In genomic region chr22:22479999-22480532, GRCh38 we compare ENCODE assay signal across 1 cellular context.
A peak's percentile ranks its signal among the peaks of the same experiment; 100 is the strongest.
TF ChIP-seq lines count a peak whose summit lies in the region.

No MANE protein-coding gene starts in this region.

TF ChIP-seq in K562, 482 proteins besides CTCF, POLR2A, EP300 and RAD21 (continued from another document and continues in another):
- TF ChIP-seq CTCFL (IDR thresholded peaks at IDR 0.05; ENCODE audit: borderline replicate concordance, insufficient read depth, low read depth, low read length, poor library complexity, severe bottlenecking): no peak
- TF ChIP-seq ZZZ3 (IDR thresholded peaks at IDR 0.05): no peak
- peak; percentile 69; the same call in 1 of the 2 replicates for TF ChIP-seq CEBPG (CRISPR knock-in tag; IDR thresholded peaks at IDR 0.05)
- peak in 1 of 2 experiments; percentile 83; a peak in 2 of 4 replicates for TF ChIP-seq CEBPG (tag; conservative IDR thresholded peaks at IDR 0.05 in 1 of 2, IDR thresholded peaks at IDR 0.05 in 1 of 2)
- peak; percentile 45; the same call in 1 of the 2 replicates for TF ChIP-seq STAT6 (CRISPR knock-in tag; IDR thresholded peaks at IDR 0.05)
- no peak for TF ChIP-seq BDP1 (IDR thresholded peaks at IDR 0.05; ENCODE audit: insufficient read depth, insufficient read length)
- TF ChIP-seq IRF9 (tag; IDR thresholded peaks at IDR 0.05): no peak
- no peak for TF ChIP-seq ETV5 (CRISPR knock-in tag; IDR thresholded peaks at IDR 0.05; ENCODE audit: low read depth)
- no peak for TF ChIP-seq TEAD4 (IDR thresholded peaks at IDR 0.05; ENCODE audit: low read length)
- TF ChIP-seq TEAD4 (CRISPR knock-in tag; IDR thresholded peaks at IDR 0.05; ENCODE audit: borderline replicate concordance): no peak
- TF ChIP-seq GATA2 (CRISPR knock-in tag; IDR thresholded peaks at IDR 0.05): no peak
- TF ChIP-seq E2F6 (IDR thresholded peaks at IDR 0.05; ENCODE audit: borderline replicate concordance in 1 of 2, extremely low read depth in 1 of 2, insufficient read depth in 1 of 2, insufficient read length in 1 of 2, low read depth in 1 of 2, low read length in 1 of 2, poor library complexity in 1 of 2, severe bottlenecking in 1 of 2): no peak
- no peak for TF ChIP-seq HNRNPL (IDR thresholded peaks at IDR 0.05; ENCODE audit: low read depth, low read length)
- TF ChIP-seq SAFB2 (IDR thresholded peaks at IDR 0.05; ENCODE audit: borderline replicate concordance, low read depth, low read length, severe bottlenecking): no peak
- no peak for TF ChIP-seq PHF8 (IDR thresholded peaks at IDR 0.05; ENCODE audit: borderline replicate concordance, low read length)
- TF ChIP-seq SMARCA5 (IDR thresholded peaks at IDR 0.05): no peak
- no peak for TF ChIP-seq NFATC3 (IDR thresholded peaks at IDR 0.05)
- TF ChIP-seq NR2F6 (CRISPR knock-in tag; IDR thresholded peaks at IDR 0.05): no peak
- TF ChIP-seq ZNF592 (IDR thresholded peaks at IDR 0.05): no peak
- no peak for TF ChIP-seq PPARD (CRISPR knock-in tag; IDR thresholded peaks at IDR 0.05)
- no peak for TF ChIP-seq MLLT1 (IDR thresholded peaks at IDR 0.05)
- 0 out of 2 replicates have a peak, but pooled peaks have one; percentile 52 for TF ChIP-seq BCL6 (CRISPR knock-in tag; IDR thresholded peaks at IDR 0.05)
- TF ChIP-seq PHF20 (IDR thresholded peaks at IDR 0.05; ENCODE audit: partially characterized antibody): no peak
- no peak for TF ChIP-seq ELK3 (CRISPR knock-in tag; IDR thresholded peaks at IDR 0.05)
- no peak for TF ChIP-seq SUPT5H (IDR thresholded peaks at IDR 0.05)
- TF ChIP-seq CEBPZ (IDR thresholded peaks at IDR 0.05; ENCODE audit: borderline replicate concordance, low read depth, low read length): no peak
- no peak for TF ChIP-seq THAP7 (CRISPR knock-in tag; IDR thresholded peaks at IDR 0.05)
- no peak for TF ChIP-seq CCNT2 (IDR thresholded peaks at IDR 0.05; ENCODE audit: borderline replicate concordance, extremely low read depth, insufficient read length, low read depth, low read length)
- TF ChIP-seq ZNF77 (CRISPR knock-in tag; IDR thresholded peaks at IDR 0.05): 0 out of 2 replicates have a peak, but pooled peaks have one; percentile 68
- TF ChIP-seq PCBP1 (IDR thresholded peaks at IDR 0.05; ENCODE audit: low read depth, low read length, poor library complexity, severe bottlenecking): no peak
- TF ChIP-seq SREBF1 (IDR thresholded peaks at IDR 0.05; ENCODE audit: borderline replicate concordance, low read depth, low read length): no peak
- no peak for TF ChIP-seq NCOA1 (IDR thresholded peaks at IDR 0.05; ENCODE audit: low read depth)
- TF ChIP-seq ZNF124 (CRISPR knock-in tag; IDR thresholded peaks at IDR 0.05): no peak
- TF ChIP-seq FOS (IDR thresholded peaks at IDR 0.05; ENCODE audit: extremely low read depth, insufficient read length): no peak
- TF ChIP-seq HBP1 (CRISPR knock-in tag; IDR thresholded peaks at IDR 0.05): peak; percentile 61; the same call in 1 of the 2 replicates
- TF ChIP-seq SMAD2 (IDR thresholded peaks at IDR 0.05; ENCODE audit: low read depth, low read length): no peak
- TF ChIP-seq NEUROD1 (IDR thresholded peaks at IDR 0.05; ENCODE audit: borderline replicate concordance, low read depth, low read length, partially characterized antibody): no peak
- TF ChIP-seq ZNF253 (CRISPR knock-in tag; conservative IDR thresholded peaks at IDR 0.05): no peak
- no peak for TF ChIP-seq ZC3H4 (CRISPR knock-in tag; IDR thresholded peaks at IDR 0.05; ENCODE audit: borderline replicate concordance)
- no peak for TF ChIP-seq HDAC2 (IDR thresholded peaks at IDR 0.05)
- no peak for TF ChIP-seq TEAD1 (CRISPR knock-in tag; IDR thresholded peaks at IDR 0.05)
- no peak for TF ChIP-seq MCM3 (IDR thresholded peaks at IDR 0.05)
- TF ChIP-seq ZNF511 (CRISPR knock-in tag; IDR thresholded peaks at IDR 0.05): 0 out of 2 replicates have a peak, but pooled peaks have one; percentile 38
